8 cellular contexts compared by ENCODE assay signal in genomic region chr2:74587664-74588277, GRCh38. TPM values are rescaled to one million over a fixed set of nuclear protein-coding genes. Genes with fewer than 3 reads are reported as not detected.
DNase-seq lines count a peak whose midpoint lies in the region; ATAC-seq and TF ChIP-seq lines count a peak whose summit lies in the region.

No MANE protein-coding gene starts in this region.

- ATAC-seq in GM18909 (IDR thresholded peaks at IDR 0.05; ENCODE audit: poor library complexity, unreplicated experiment) = peak; percentile 67
- peak; percentile 59 for ATAC-seq in HG03521 (IDR thresholded peaks at IDR 0.05; ENCODE audit: unreplicated experiment)
- peak; percentile 77 for ATAC-seq in activated CD8-positive, alpha-beta T cell treated with anti-CD3 and anti-CD28 coated beads for 36 hours
- ATAC-seq in stimulated activated memory B cell treated with anti-CD40 and anti-IgM and Interleukin-4, amounts not matched to agents 10 μg/mL and 1 μg/mL and 100 μg/mL, for 72 hours = peak; percentile 85

- H3K4me1 Mint-ChIP-seq in activated CD8-positive, alpha-beta T cell treated with anti-CD3 and anti-CD28 coated beads for 36 hours (ENCODE audit: low read depth) = peaks cover 23% of the 10 kb centered on the region
- H3K4me1 Mint-ChIP-seq in endothelial cell (ENCODE audit: unreplicated experiment) (peaks cover 10% of the 10 kb centered on the region), mesothelial cell of epicardium (peaks cover 3% of the 10 kb centered on the region)
- peaks cover 24% of the 10 kb centered on the region for H3K4me1 Mint-ChIP-seq in stimulated activated memory B cell treated with anti-CD40 and anti-IgM and Interleukin-4, amounts not matched to agents 10 μg/mL and 1 μg/mL and 100 μg/mL, for 72 hours

- POLR2A ChIA-PET in activated CD8-positive, alpha-beta T cell treated with anti-CD3 and anti-CD28 coated beads for 36 hours (lab: Charles Lee) = interaction anchor here (1.6 to 4.1 kb wide), 2 partner anchors 13 to 106 kb away, joined by 5 to 27 read pairs; partner anchors contain the start of genes CCDC142 and TTC31

- H3K27ac Mint-ChIP-seq in activated CD8-positive, alpha-beta T cell treated with anti-CD3 and anti-CD28 coated beads for 36 hours = no peak overlapping the region
- H3K27ac Mint-ChIP-seq in endothelial cell (ENCODE audit: unreplicated experiment) (no peak overlapping the region), mesothelial cell of epicardium (no peak overlapping the region)
- no peak overlapping the region for H3K27ac Mint-ChIP-seq in stimulated activated memory B cell treated with anti-CD40 and anti-IgM and Interleukin-4, amounts not matched to agents 10 μg/mL and 1 μg/mL and 100 μg/mL, for 72 hours

- no peaks in the 10 kb centered on the region for H3K9me3 Mint-ChIP-seq in activated CD8-positive, alpha-beta T cell treated with anti-CD3 and anti-CD28 coated beads for 36 hours
- H3K9me3 Mint-ChIP-seq in endothelial cell (ENCODE audit: unreplicated experiment) (no peaks in the 10 kb centered on the region), mesothelial cell of epicardium (no peaks in the 10 kb centered on the region)
- no peaks in the 10 kb centered on the region for H3K9me3 Mint-ChIP-seq in stimulated activated memory B cell treated with anti-CD40 and anti-IgM and Interleukin-4, amounts not matched to agents 10 μg/mL and 1 μg/mL and 100 μg/mL, for 72 hours

- no peak overlapping the region for H3K4me3 Mint-ChIP-seq in activated CD8-positive, alpha-beta T cell treated with anti-CD3 and anti-CD28 coated beads for 36 hours
- no peak overlapping the region for H3K4me3 Mint-ChIP-seq in endothelial cell (ENCODE audit: unreplicated experiment)
- H3K4me3 Mint-ChIP-seq in mesothelial cell of epicardium = no peak overlapping the region
- H3K4me3 Mint-ChIP-seq in stimulated activated memory B cell treated with anti-CD40 and anti-IgM and Interleukin-4, amounts not matched to agents 10 μg/mL and 1 μg/mL and 100 μg/mL, for 72 hours = no peak overlapping the region

- peak; percentile 86 for DNase-seq in AG20443 (ENCODE audit: low spot score)
- DNase-seq in NOMO-1 (lab: John Stamatoyannopoulos, UW; ENCODE audit: unreplicated experiment in 2 of 2) = peak; percentile 60 to 72
- DNase-seq in activated CD8-positive, alpha-beta T cell treated with anti-CD3 and anti-CD28 coated beads for 36 hours = peak; percentile 79
- DNase-seq in endothelial cell (ENCODE audit: low spot score) = peak; percentile 65
- peak in 1 of 2 experiments; percentile 67 for DNase-seq in mesothelial cell of epicardium (ENCODE audit: low spot score in 2 of 2, unreplicated experiment in 2 of 2)

- intact Hi-C loops in activated CD8-positive, alpha-beta T cell treated with anti-CD3 and anti-CD28 coated beads for 36 hours (cut with micrococcal nuclease) = loop anchor here (1.0 to 5.0 kb wide), 2 partner anchors 55 to 104 kb away; partner anchors contain the start of gene TTC31

- peak; percentile 71 for TF ChIP-seq CTCF in activated CD8-positive, alpha-beta T cell treated with anti-CD3 and anti-CD28 coated beads for 36 hours (IDR thresholded peaks at IDR 0.05)
- TF ChIP-seq CTCF in endothelial cell (IDR thresholded peaks at IDR 0.05; ENCODE audit: unreplicated experiment) (peak; percentile 29), mesothelial cell of epicardium (IDR thresholded peaks at IDR 0.05; ENCODE audit: unreplicated experiment) (peak; percentile 25)

- CTCF ChIA-PET in activated CD8-positive, alpha-beta T cell treated with anti-CD3 and anti-CD28 coated beads for 36 hours (lab: Charles Lee) = interaction anchor here (0.7 to 10.1 kb wide), 29 partner anchors 12 to 554 kb away, joined by 3 to 108 read pairs (median 5); partner anchors contain the start of genes AUP1, CCDC142, HTRA2 and INO80B

- H3K36me3 Mint-ChIP-seq in activated CD8-positive, alpha-beta T cell treated with anti-CD3 and anti-CD28 coated beads for 36 hours (ENCODE audit: low read depth) = no peaks in the 10 kb centered on the region
- no peaks in the 10 kb centered on the region for H3K36me3 Mint-ChIP-seq in endothelial cell (ENCODE audit: low read depth, unreplicated experiment)
- no peaks in the 10 kb centered on the region for H3K36me3 Mint-ChIP-seq in mesothelial cell of epicardium
- H3K36me3 Mint-ChIP-seq in stimulated activated memory B cell treated with anti-CD40 and anti-IgM and Interleukin-4, amounts not matched to agents 10 μg/mL and 1 μg/mL and 100 μg/mL, for 72 hours = no peaks in the 10 kb centered on the region

- H3K27me3 Mint-ChIP-seq in activated CD8-positive, alpha-beta T cell treated with anti-CD3 and anti-CD28 coated beads for 36 hours = peaks cover 9% of the 10 kb centered on the region
- no peaks in the 10 kb centered on the region for H3K27me3 Mint-ChIP-seq in endothelial cell (ENCODE audit: unreplicated experiment)
- H3K27me3 Mint-ChIP-seq in mesothelial cell of epicardium (ENCODE audit: low read depth) = peaks cover 25% of the 10 kb centered on the region
- peaks cover 14% of the 10 kb centered on the region for H3K27me3 Mint-ChIP-seq in stimulated activated memory B cell treated with anti-CD40 and anti-IgM and Interleukin-4, amounts not matched to agents 10 μg/mL and 1 μg/mL and 100 μg/mL, for 72 hours

RNA-seq across cellular contexts. Expression of gene DOK1, which starts 33.3 kb away (rescaled TPM):
- total RNA-seq in activated CD8-positive, alpha-beta T cell treated with anti-CD3 and anti-CD28 coated beads for 36 hours = 10 to 100 TPM; 15.0 to 16.6 TPM
- 27.8 TPM for total RNA-seq in endothelial cell (ENCODE audit: unreplicated experiment)
- total RNA-seq in mesothelial cell of epicardium = 10.7 to 11.9 TPM (median 10.8 TPM) in 3 replicates

RNA-seq across cellular contexts. Expression of gene LOXL3, which starts 34.0 kb away (rescaled TPM):
- total RNA-seq in activated CD8-positive, alpha-beta T cell treated with anti-CD3 and anti-CD28 coated beads for 36 hours = under 1 TPM; 0.38 to 0.60 TPM
- total RNA-seq in endothelial cell (ENCODE audit: unreplicated experiment) (10.0 TPM), mesothelial cell of epicardium (20.3 to 26.7 TPM (median 21.9 TPM) in 3 replicates)

RNA-seq across cellular contexts. Expression of gene HTRA2, which starts 58.0 kb away (rescaled TPM):
- 10 to 100 TPM; 42.0 to 45.0 TPM for total RNA-seq in activated CD8-positive, alpha-beta T cell treated with anti-CD3 and anti-CD28 coated beads for 36 hours
- total RNA-seq in endothelial cell (ENCODE audit: unreplicated experiment) = 44.3 TPM
- 25.1 to 26.1 TPM (median 25.7 TPM) in 3 replicates for total RNA-seq in mesothelial cell of epicardium

RNA-seq across cellular contexts. Expression of gene AUP1, which starts 58.3 kb away (rescaled TPM):
- total RNA-seq in activated CD8-positive, alpha-beta T cell treated with anti-CD3 and anti-CD28 coated beads for 36 hours = 10 to 100 TPM; 90.8 to 92.7 TPM
- total RNA-seq in endothelial cell (ENCODE audit: unreplicated experiment) (117 TPM), mesothelial cell of epicardium (86.2 to 89.4 TPM (median 86.8 TPM) in 3 replicates)
